In genomic region chrX:154013614-154014360, GRCh38 we compare ENCODE assay signal across 9 cellular contexts. TPM values are rescaled to one million over a fixed set of nuclear protein-coding genes. Genes with fewer than 3 reads are reported as not detected.
DNase-seq lines count a peak whose midpoint lies in the region; ATAC-seq, FAIRE-seq and TF ChIP-seq lines count a peak whose summit lies in the region.
"Had no signal": no experiment of that assay in that cellular context is flagged by ENCODE, and none has a peak within 500 bp of the region (broad histone marks: within the 10 kb centered on the region; RNA-seq: fewer than 3 reads in every experiment).

No MANE protein-coding gene starts in this region.

- CTCF ChIA-PET in AG04449 (lab: Yijun Ruan, JAX) = interaction anchor here (0.6 to 2.7 kb wide), 23 partner anchors 8 to 359 kb away, joined by 3 to 19 read pairs (median 4); no protein-coding TSS in a partner anchor

- TF ChIP-seq CTCF in AG04449 (IDR thresholded peaks at IDR 0.05; ENCODE audit: insufficient read depth, low read length, missing control alignments) (peak; percentile 75), sigmoid colon (IDR thresholded peaks at IDR 0.05) (peak; percentile 60 to 86 (median 76))

- TF ChIP-seq POLR2A in GM12891 (IDR thresholded peaks at IDR 0.05; ENCODE audit: low read depth, low read length) = no peak
- no peak for TF ChIP-seq POLR2A in sigmoid colon (IDR thresholded peaks at IDR 0.05)

- peaks cover 0 to 15% (median 8%) of the 10 kb centered on the region in 4 donors for H3K4me1 ChIP-seq in sigmoid colon

- ATAC-seq in GM18873 (IDR thresholded peaks at IDR 0.05; ENCODE audit: low FRiP score, unreplicated experiment) = no peak

- intact Hi-C loops in sigmoid colon (cut with DNase I) = loop anchor here (2.0 to 5.0 kb wide), 2 partner anchors 37 to 84 kb away; partner anchors contain the start of gene MECP2

- H3K27ac ChIP-seq in sigmoid colon = peak overlapping the region in 1 of 4 donors; percentile 0

- POLR2A ChIA-PET in AG04449 (lab: Yijun Ruan, JAX) = no interaction called here

- peaks cover 0 to 16% (median 0%) of the 10 kb centered on the region in 4 donors for H3K36me3 ChIP-seq in sigmoid colon

- peak; percentile 84 for FAIRE-seq in GM12891 (lab: Jason Lieb, UNC)
- FAIRE-seq: endometrium had no signal

- DNase-seq in AG04449 (ENCODE audit: low read depth, low spot score) (no peak), GM12891 (ENCODE audit: insufficient read length, low spot score) (peak; percentile 56), NCI-H748 (lab: John Stamatoyannopoulos, UW; ENCODE audit: unreplicated experiment) (peak; percentile 27), globus pallidus (ENCODE audit: low spot score) (peak; percentile 49), sigmoid colon (no peak), GM19240 (ENCODE audit: insufficient read length, low spot score) (no peak)
- peak; percentile 39 for DNase-seq in activated T-helper 9 cell treated with anti-CD3 and anti-CD28 coated beads, Interleukin-2, amount 50 U/mL, for 16 hours (ENCODE audit: low read depth)

- WGBS in sigmoid colon, 2 donors = 39 to 43% methylated on average over 20 of the region's 20 CpGs

- peaks cover 0 to 2% (median 0%) of the 10 kb centered on the region in 3 donors for H3K27me3 ChIP-seq in sigmoid colon

- no peaks in the 10 kb centered on the region for H3K9me3 ChIP-seq in sigmoid colon

- TF ChIP-seq EP300 in sigmoid colon (IDR thresholded peaks at IDR 0.05) = no peak

- H3K4me3 ChIP-seq in AG04449 (ENCODE audit: low read depth, low read length) (no peak overlapping the region), sigmoid colon (no peak overlapping the region)

TF ChIP-seq in GM12891, 5 proteins besides CTCF, POLR2A, EP300 and RAD21:
- TF ChIP-seq SPI1 (IDR thresholded peaks at IDR 0.05; ENCODE audit: low read depth, low read length) (no peak), TAF1 (IDR thresholded peaks at IDR 0.05; ENCODE audit: low read depth, low read length) (no peak), PAX5 (IDR thresholded peaks at IDR 0.05; ENCODE audit: insufficient read depth, low read length, severe bottlenecking) (no peak), POU2F2 (IDR thresholded peaks at IDR 0.05; ENCODE audit: low read depth, low read length) (no peak)

RNA-seq across cellular contexts. Expression of gene IRAK1, which starts 5.9 kb away (rescaled TPM):
- 41.7 TPM for polyA plus RNA-seq in GM12891 (2012; ENCODE audit: low read depth, missing spikeins)
- 10 to 100 TPM; 26.8 to 41.7 (median 37.3) TPM for total RNA-seq in sigmoid colon
- polyA plus RNA-seq in sigmoid colon = 100 to 1,000 TPM in 1 of 3 donors, 10 to 100 TPM in 2; 67.7 to 103 (median 70.3) TPM

RNA-seq across cellular contexts. Expression of gene TMEM187, which starts 41.2 kb away (rescaled TPM):
- 1.6 TPM for polyA plus RNA-seq in GM12891 (2012; ENCODE audit: low read depth, missing spikeins)
- 1 to 10 TPM; 3.5 to 8.6 (median 4.4) TPM for total RNA-seq in sigmoid colon
- polyA plus RNA-seq in sigmoid colon = 1 to 10 TPM; 3.6 to 9.3 (median 3.7) TPM

RNA-seq across cellular contexts. Expression of gene HCFC1, which starts 42.2 kb away (rescaled TPM):
- 21.1 TPM for polyA plus RNA-seq in GM12891 (2012; ENCODE audit: low read depth, missing spikeins)
- total RNA-seq in sigmoid colon = 10 to 100 TPM; 23.5 to 57.3 (median 30.2) TPM
- polyA plus RNA-seq in sigmoid colon = 10 to 100 TPM in 1 of 3 donors, 1 to 10 TPM in 2; 7.4 to 34.4 (median 8.4) TPM

Comparison
In these comparisons a context has a peak if more than half of its experiments do, and no peak if none do; other contexts are left out.
1. DNase-seq: peak in GM12891 (single experiment), NCI-H748 (single experiment), activated T-helper 9 cell treated with anti-CD3 and anti-CD28 coated beads, Interleukin-2, amount 50 U/mL, for 16 hours (single experiment) and globus pallidus (single experiment); none in AG04449 (single experiment), sigmoid colon (single experiment) and GM19240 (single experiment).